In the genomic region with DNA sequence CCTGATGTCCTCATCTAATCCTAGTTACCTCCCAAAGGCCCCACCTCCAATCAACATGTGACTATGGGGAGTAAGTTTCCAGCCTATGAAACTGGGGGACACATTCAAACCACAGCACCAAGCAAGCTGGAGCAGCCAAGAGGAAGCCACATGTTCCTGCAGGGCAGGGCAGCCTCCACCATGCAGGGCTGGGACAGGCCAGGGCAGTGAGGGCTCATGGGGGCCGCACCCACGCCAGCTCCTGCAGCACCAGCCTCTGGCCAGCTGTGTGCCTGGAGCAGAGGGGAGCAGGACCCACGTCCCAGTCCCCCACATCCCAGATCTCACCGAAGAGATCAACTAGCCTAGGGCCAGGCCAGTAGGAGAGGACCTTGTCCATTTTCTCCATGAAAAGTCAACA, we compare ENCODE assay signal across 22 cellular contexts.
DNase-seq lines count a peak whose midpoint lies in the region; TF ChIP-seq lines count a peak whose summit lies in the region.
"Had no signal": no experiment of that assay in that cellular context is flagged by ENCODE, and none has a peak within 500 bp of the region (broad histone marks: within the 10 kb centered on the region; RNA-seq: fewer than 3 reads in every experiment).

No MANE protein-coding gene starts in this region.

- H4K8ac ChIP-seq in mesenchymal stem cell (ENCODE audit: low read length), result no peak overlapping the region

- no peak overlapping the region for H2BK5ac ChIP-seq in mesenchymal stem cell (ENCODE audit: low read depth, low read length, poor library complexity, severe bottlenecking)

- no peak overlapping the region for H3K14ac ChIP-seq in mesenchymal stem cell (ENCODE audit: low read length in 2 of 2)

- no peak overlapping the region for H3K4me3 Mint-ChIP-seq in chondrocyte (ENCODE audit: unreplicated experiment)
- H3K4me3 Mint-ChIP-seq: CD4-positive, alpha-beta T cell had no signal

- no peak for TF ChIP-seq CTCF in chondrocyte (IDR thresholded peaks at IDR 0.05)
- TF ChIP-seq CTCF in smooth muscle cell (IDR thresholded peaks at IDR 0.05; ENCODE audit: borderline replicate concordance, insufficient read depth, poor library complexity, severe bottlenecking), result no peak

- H2AFZ ChIP-seq in mesenchymal stem cell (ENCODE audit: low read depth, low read length) (no peak overlapping the region), smooth muscle cell (ENCODE audit: low read depth) (no peak overlapping the region)

- WGBS in mesenchymal stem cell, result 91% methylated on average over 4 of the region's 4 CpGs
- WGBS in smooth muscle cell (ENCODE audit: low lambda C conversion rate), result 100% methylated on average over 3 of the region's 4 CpGs

- no peaks in the 10 kb centered on the region for H3K27me3 Mint-ChIP-seq in chondrocyte (ENCODE audit: low read depth)

- H3K9me3 ChIP-seq in mesenchymal stem cell (ENCODE audit: control insufficient read depth, low read length), result no peaks in the 10 kb centered on the region
- H3K9me3 ChIP-seq in smooth muscle cell (replicated peaks; ENCODE audit: low read depth), result no peaks in the 10 kb centered on the region
- H3K9me3 ChIP-seq: A549; BLaER1 treated with 17β-estradiol and CSF1 and Interleukin-3, amounts not matched to agents 10 nM and 100 nM; MG63; SJCRH30 had no signal

- H3K36me3 ChIP-seq in mesenchymal stem cell (ENCODE audit: control insufficient read depth in 1 of 2, insufficient read depth in 2 of 2, low read depth in 1 of 2, low read length in 2 of 2) (peaks cover 0 to 4% of the 10 kb centered on the region in 2 experiments), smooth muscle cell (ENCODE audit: low read depth) (no peaks in the 10 kb centered on the region)
- H3K36me3 ChIP-seq: BLaER1 treated with 17β-estradiol and CSF1 and Interleukin-3, amounts not matched to agents 10 nM and 100 nM; MG63; SJCRH30 had no signal

- H4K91ac ChIP-seq in mesenchymal stem cell (ENCODE audit: low read length), result peak overlapping the region; percentile 37

- no peak overlapping the region for H3K4ac ChIP-seq in mesenchymal stem cell (ENCODE audit: low read depth in 1 of 2, low read length in 2 of 2)

- H3K9ac ChIP-seq in mesenchymal stem cell (ENCODE audit: low read length), result no peak overlapping the region
- no peak overlapping the region for H3K9ac ChIP-seq in smooth muscle cell (ENCODE audit: low read depth)
- H3K9ac ChIP-seq: BLaER1 treated with 17β-estradiol and CSF1 and Interleukin-3, amounts not matched to agents 10 nM and 100 nM had no signal

- H3K4me1 ChIP-seq in mesenchymal stem cell (ENCODE audit: control insufficient read depth, insufficient read depth, low read depth, low read length) (peaks cover 14% of the 10 kb centered on the region), smooth muscle cell (ENCODE audit: low read depth) (no peaks in the 10 kb centered on the region)

- no peak overlapping the region for H3K18ac ChIP-seq in mesenchymal stem cell (ENCODE audit: low read depth in 1 of 2, low read length in 2 of 2)

- H3K27me3 ChIP-seq in mesenchymal stem cell (ENCODE audit: control insufficient read depth in 1 of 2, insufficient read depth in 1 of 2, low read length in 2 of 2) (peaks cover 0 to 14% of the 10 kb centered on the region in 2 experiments), smooth muscle cell (ENCODE audit: low read depth) (no peaks in the 10 kb centered on the region)
- H3K27me3 ChIP-seq: BLaER1 treated with 17β-estradiol and CSF1 and Interleukin-3, amounts not matched to agents 10 nM and 100 nM; MG63; SJCRH30 had no signal

- H3K4me2 ChIP-seq in mesenchymal stem cell (ENCODE audit: low read length, poor library complexity, severe bottlenecking) (no peak overlapping the region), smooth muscle cell (no peak overlapping the region)
- H3K4me2 ChIP-seq: A549 had no signal

- no peak overlapping the region for H2BK120ac ChIP-seq in mesenchymal stem cell (ENCODE audit: low read depth, low read length)

- H3K27ac ChIP-seq in mesenchymal stem cell (ENCODE audit: low read length, poor library complexity, severe bottlenecking) (no peak overlapping the region), smooth muscle cell (ENCODE audit: low read depth) (peak overlapping the region; percentile 75)
- H3K27ac ChIP-seq: BLaER1 treated with 17β-estradiol and CSF1 and Interleukin-3, amounts not matched to agents 10 nM and 100 nM; SJCRH30 had no signal

- H3K79me1 ChIP-seq in mesenchymal stem cell (replicated peaks; ENCODE audit: low read length, poor library complexity, severe bottlenecking), result no peaks in the 10 kb centered on the region

- H4K20me1 ChIP-seq in smooth muscle cell (ENCODE audit: low read depth), result no peaks in the 10 kb centered on the region
- H4K20me1 ChIP-seq: BLaER1 treated with 17β-estradiol and CSF1 and Interleukin-3, amounts not matched to agents 10 nM and 100 nM had no signal

- peaks cover 29% of the 10 kb centered on the region for H3K4me1 Mint-ChIP-seq in chondrocyte (ENCODE audit: low read depth)

- H3K27ac Mint-ChIP-seq in chondrocyte (ENCODE audit: unreplicated experiment), result no peak overlapping the region
- H3K27ac Mint-ChIP-seq: CD4-positive, alpha-beta T cell had no signal

- no peak overlapping the region for H3K4me3 ChIP-seq in mesenchymal stem cell (ENCODE audit: insufficient read depth in 1 of 2, low read depth in 1 of 2, low read length in 2 of 2)
- H3K4me3 ChIP-seq in smooth muscle cell, result no peak overlapping the region
- H3K4me3 ChIP-seq: A549; BLaER1 treated with 17β-estradiol and CSF1 and Interleukin-3, amounts not matched to agents 10 nM and 100 nM; MG63; SJCRH30 had no signal

- no peak overlapping the region for H3K23ac ChIP-seq in mesenchymal stem cell (ENCODE audit: low read length in 2 of 2)

- H3K36me3 Mint-ChIP-seq in chondrocyte (ENCODE audit: low read depth), result no peaks in the 10 kb centered on the region

- H2BK12ac ChIP-seq in mesenchymal stem cell (ENCODE audit: low read length in 2 of 2), result no peak overlapping the region

- no peaks in the 10 kb centered on the region for H3K79me2 ChIP-seq in smooth muscle cell (ENCODE audit: low read depth)

- no peak overlapping the region for H2BK15ac ChIP-seq in mesenchymal stem cell (ENCODE audit: low read depth, poor library complexity, severe bottlenecking)

- no peak overlapping the region for H2AK5ac ChIP-seq in mesenchymal stem cell (ENCODE audit: low read length, severe bottlenecking)

- DNase-seq in MV-4-11 (lab: John Stamatoyannopoulos, UW), result peak; percentile 5
- peak; percentile 72 for DNase-seq in chondrocyte (ENCODE audit: low spot score)
- DNase-seq in mesenchymal stem cell, result no peak
- DNase-seq in smooth muscle cell (lab: John Stamatoyannopoulos, UW; ENCODE audit: unreplicated experiment), result no peak
- DNase-seq in NCI-H1048 (lab: John Stamatoyannopoulos, UW), result no peak
- DNase-seq in NCI-H446 (lab: John Stamatoyannopoulos, UW), result no peak
- DNase-seq in cerebellar nuclear complex (lab: John Stamatoyannopoulos, UW), result no peak
- DNase-seq: AML-193; CD4-positive, alpha-beta T cell; H7; KG1; MG63; NCI-H1092; NCI-H1436; NCI-H187; NCI-H2171 treated with DMSO at 0.1 percent for 48 hours; NCI-H524 treated with DMSO at 0.1 percent for 48 hours; NCI-H774; PC-3; SJCRH30 had no signal

- H3F3A ChIP-seq in smooth muscle cell (ENCODE audit: low read depth), result no peaks in the 10 kb centered on the region

- H3K9me3 Mint-ChIP-seq in chondrocyte (ENCODE audit: low read depth), result no peaks in the 10 kb centered on the region
- H3K9me3 Mint-ChIP-seq: CD4-positive, alpha-beta T cell had no signal

Comparison
In these comparisons a context has a peak if more than half of its experiments do, and no peak if none do; other contexts are left out.
1. DNase-seq: peak in MV-4-11 (single experiment) and chondrocyte (single experiment); none in mesenchymal stem cell (single experiment), smooth muscle cell (single experiment), NCI-H1048 (single experiment), NCI-H446 (0 of 2) and cerebellar nuclear complex (0 of 2).